Comparison of ENCODE assay signal across 13 cellular contexts in genomic region chr6:16278048-16278724, GRCh38. TPM values are rescaled to one million over a fixed set of nuclear protein-coding genes. Genes with fewer than 3 reads are reported as not detected.
DNase-seq lines count a peak whose midpoint lies in the region; ATAC-seq, FAIRE-seq and TF ChIP-seq lines count a peak whose summit lies in the region.
"Had no signal": no experiment of that assay in that cellular context is flagged by ENCODE, and none has a peak within 500 bp of the region (broad histone marks: within the 10 kb centered on the region; RNA-seq: fewer than 3 reads in every experiment).

No MANE protein-coding gene starts in this region.

- intact Hi-C loops in right cardiac atrium (cut with DNase I), result no loop called here
- intact Hi-C loops in uterus (cut with DNase I; ENCODE audit: low total_unique reads), result no loop called here

- no peak overlapping the region for H3K4me3 Mint-ChIP-seq in WTC11
- H3K4me3 Mint-ChIP-seq: activated CD4-positive, alpha-beta T cell treated with anti-CD3 and anti-CD28 coated beads for 36 hours; activated naive CD8-positive, alpha-beta T cell treated with anti-CD3 and anti-CD28 coated beads, Interleukin-2, amount 10 ng/mL, durations not matched to agents 7 days and 5 days; stimulated activated effector memory CD8-positive, alpha-beta T cell treated with anti-CD3 and anti-CD28 coated beads, Interleukin-12 subunit alpha, Interleukin-12 subunit beta, amount 100 ng/mL, for 72 hours had no signal

- 79% methylated on average over 10 of the region's 10 CpGs for WGBS in right cardiac atrium
- 38 to 78% (median 67%) methylated on average over 10 of the region's 10 CpGs for WGBS in small intestine, 3 donors

- H3K27ac ChIP-seq in right cardiac atrium (ENCODE audit: low read length) (peak overlapping the region; percentile 82), small intestine (ENCODE audit: low read depth in 1 of 2, low read length in 1 of 2) (peak overlapping the region; percentile 9 to 81), uterus (peak overlapping the region in 1 of 2 donors; percentile 10)

- H3K4me3 ChIP-seq in right cardiac atrium (ENCODE audit: low read length), result no peak overlapping the region
- no peak overlapping the region for H3K4me3 ChIP-seq in small intestine (ENCODE audit: low read depth in 1 of 2, low read length in 2 of 2)
- H3K4me3 ChIP-seq in uterus, result no peak overlapping the region
- H3K4me3 ChIP-seq: esophagus squamous epithelium had no signal

- H3K27me3 ChIP-seq in right cardiac atrium (ENCODE audit: control insufficient read depth, insufficient read depth) (no peaks in the 10 kb centered on the region), small intestine (ENCODE audit: control insufficient read depth in 2 of 2, insufficient read depth in 2 of 2, low read length in 2 of 2) (no peaks in the 10 kb centered on the region), uterus (no peaks in the 10 kb centered on the region)
- H3K27me3 ChIP-seq: esophagus squamous epithelium had no signal

- H3K27me3 Mint-ChIP-seq in WTC11 (ENCODE audit: low read depth), result no peaks in the 10 kb centered on the region
- H3K27me3 Mint-ChIP-seq: activated CD4-positive, alpha-beta T cell treated with anti-CD3 and anti-CD28 coated beads for 36 hours; activated naive CD8-positive, alpha-beta T cell treated with anti-CD3 and anti-CD28 coated beads, Interleukin-2, amount 10 ng/mL, durations not matched to agents 7 days and 5 days had no signal

- H3K9me3 ChIP-seq in right cardiac atrium (ENCODE audit: control insufficient read depth, low read length) (no peaks in the 10 kb centered on the region), small intestine (ENCODE audit: control insufficient read depth, low read depth) (no peaks in the 10 kb centered on the region), uterus (no peaks in the 10 kb centered on the region)
- H3K9me3 ChIP-seq: esophagus squamous epithelium had no signal

- no peaks in the 10 kb centered on the region for H3K36me3 Mint-ChIP-seq in WTC11
- H3K36me3 Mint-ChIP-seq: stimulated activated effector memory CD8-positive, alpha-beta T cell treated with anti-CD3 and anti-CD28 coated beads, Interleukin-12 subunit alpha, Interleukin-12 subunit beta, amount 100 ng/mL, for 72 hours had no signal

- CTCF ChIA-PET in WTC11 (lab: Charles Lee), result interaction anchor here (0.7 to 3.7 kb wide), 9 partner anchors 8 to 95 kb away, joined by 3 to 27 read pairs (median 6); partner anchors contain the start of gene GMPR

- FAIRE-seq in small intestine (lab: Jason Lieb, UNC), result no peak

- DNase-seq in HT-29 (ENCODE audit: low spot score) (peak; percentile 26), WTC11 (ENCODE audit: low spot score) (no peak), right cardiac atrium (no peak), small intestine (peak; percentile 65), NCI-H446 (lab: John Stamatoyannopoulos, UW) (no peak), uterus (no peak), DMS114 treated with DMSO at 0.1 percent for 48 hours (lab: John Stamatoyannopoulos, UW; ENCODE audit: unreplicated experiment) (no peak), hepatic stellate cell (ENCODE audit: low spot score) (no peak)
- DNase-seq: activated naive CD8-positive, alpha-beta T cell treated with anti-CD3 and anti-CD28 coated beads, Interleukin-2, amount 10 ng/mL, durations not matched to agents 7 days and 5 days; esophagus squamous epithelium; NCI-H1436 treated with DMSO at 0.1 percent for 48 hours had no signal

- no peaks in the 10 kb centered on the region for H3K36me3 ChIP-seq in small intestine (ENCODE audit: control insufficient read depth in 2 of 2, insufficient read depth in 2 of 2, low read length in 2 of 2)
- H3K36me3 ChIP-seq in uterus, result no peaks in the 10 kb centered on the region
- H3K36me3 ChIP-seq: esophagus squamous epithelium had no signal

- no peak for TF ChIP-seq CTCF in WTC11 (IDR thresholded peaks at IDR 0.05)
- no peak for TF ChIP-seq CTCF in uterus (IDR thresholded peaks at IDR 0.05)

- no peak for TF ChIP-seq POLR2A in uterus (IDR thresholded peaks at IDR 0.05)

- H3K4me1 Mint-ChIP-seq in WTC11, result peaks cover 9% of the 10 kb centered on the region
- H3K4me1 Mint-ChIP-seq: activated CD4-positive, alpha-beta T cell treated with anti-CD3 and anti-CD28 coated beads for 36 hours had no signal

- POLR2A ChIA-PET in WTC11 (lab: Charles Lee), result no interaction called here

- no peaks in the 10 kb centered on the region for H3K9me3 Mint-ChIP-seq in WTC11
- H3K9me3 Mint-ChIP-seq: activated naive CD8-positive, alpha-beta T cell treated with anti-CD3 and anti-CD28 coated beads, Interleukin-2, amount 10 ng/mL, durations not matched to agents 7 days and 5 days; stimulated activated effector memory CD8-positive, alpha-beta T cell treated with anti-CD3 and anti-CD28 coated beads, Interleukin-12 subunit alpha, Interleukin-12 subunit beta, amount 100 ng/mL, for 72 hours had no signal

- H3K27ac Mint-ChIP-seq in WTC11, result no peak overlapping the region
- H3K27ac Mint-ChIP-seq: activated CD4-positive, alpha-beta T cell treated with anti-CD3 and anti-CD28 coated beads for 36 hours; activated naive CD8-positive, alpha-beta T cell treated with anti-CD3 and anti-CD28 coated beads, Interleukin-2, amount 10 ng/mL, durations not matched to agents 7 days and 5 days had no signal

- H3K4me1 ChIP-seq in right cardiac atrium (ENCODE audit: control insufficient read depth, insufficient read depth, low read length) (peaks cover 8% of the 10 kb centered on the region), small intestine (ENCODE audit: control insufficient read depth in 2 of 2, insufficient read depth in 1 of 2, low read depth in 1 of 2, low read length in 1 of 2) (peaks cover 0 to 2% of the 10 kb centered on the region in 2 donors), uterus (no peaks in the 10 kb centered on the region)

- ATAC-seq in WTC11 (no peak), right cardiac atrium (peak; percentile 22 to 37)

TF ChIP-seq in WTC11, 78 proteins besides CTCF, POLR2A, EP300 and RAD21:
- no peak for TF ChIP-seq ZNF138 (CRISPR knock-in tag; conservative IDR thresholded peaks at IDR 0.05)
- 0 out of 2 replicates have a peak, but pooled peaks have one; percentile 32 for TF ChIP-seq NR2C2 (CRISPR knock-in tag; IDR thresholded peaks at IDR 0.05)
- TF ChIP-seq ZNF423 (CRISPR knock-in tag; IDR thresholded peaks at IDR 0.05), result no peak

RNA-seq across cellular contexts. Expression of gene GMPR, which starts 39.8 kb away (rescaled TPM):
- 0.08 and 0.55 TPM in 2 replicates for total RNA-seq in HT-29 (2014; rRNA removed; shearing (Covaris generic))
- total RNA-seq in WTC11 (2021) (2.2 to 2.8 TPM (median 2.4 TPM) in 3 replicates), right cardiac atrium (10 to 100 TPM; 68.2 to 80.6 (median 72.0) TPM), uterus (10 to 100 TPM in 2 of 4 donors, 1 to 10 TPM in 2; 1.5 to 18.2 (median 10.6) TPM)
- polyA plus RNA-seq in right cardiac atrium (123 TPM), small intestine (10 to 100 TPM in 2 of 3 donors, 1 to 10 TPM in 1; 4.8 to 14.1 (median 10.5) TPM)

Comparison
In these comparisons a context has a peak if more than half of its experiments do, and no peak if none do; other contexts are left out.
1. DNase-seq: peak in HT-29 (single experiment) and small intestine (single experiment); none in WTC11 (single experiment), right cardiac atrium (0 of 3), NCI-H446 (0 of 2), uterus (0 of 2), DMS114 treated with DMSO at 0.1 percent for 48 hours (single experiment) and hepatic stellate cell (single experiment).